Comparison of ENCODE assay signal across 6 cellular contexts in genomic region chr2:211664321-211664720, GRCh38.
"Had no signal": no experiment of that assay in that cellular context is flagged by ENCODE, and none has a peak within 500 bp of the region (broad histone marks: within the 10 kb centered on the region; RNA-seq: fewer than 3 reads in every experiment).

No MANE protein-coding gene starts in this region.

- H3K27ac Mint-ChIP-seq: HFFc6 had no signal

- DNase-seq: GM23248, GOT3, H7, HFFc6, IMR-90 had no signal

- H3K27ac ChIP-seq: GM23248 had no signal

- H3K9ac ChIP-seq: GM23248 had no signal

- H3K4me3 Mint-ChIP-seq: HFFc6 had no signal

- H3K4me3 ChIP-seq: GM23248, K562 had no signal

- H2AFZ ChIP-seq: GM23248 had no signal
